ENCODE assay signal across 1 cellular context in the genomic region with DNA sequence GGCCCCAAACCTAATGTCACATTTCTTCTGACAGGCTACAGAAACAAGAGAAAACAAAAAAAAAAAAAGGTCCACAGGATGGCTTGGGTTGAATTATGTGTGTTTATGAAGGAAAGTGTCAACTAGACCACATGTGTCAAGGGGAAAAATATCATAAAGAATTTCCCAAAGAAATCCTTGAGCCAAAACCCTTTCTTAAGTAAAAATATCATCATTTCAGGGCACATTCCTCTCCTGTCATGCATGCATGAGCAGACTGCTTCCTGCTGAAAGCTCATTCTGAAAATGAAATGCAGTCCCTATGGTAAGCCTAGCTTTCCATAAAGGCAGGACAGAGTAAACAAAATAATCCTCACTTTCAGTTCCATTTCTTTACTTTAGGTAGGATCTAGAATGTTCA.
TF ChIP-seq lines count a peak whose summit lies in the region.

No MANE protein-coding gene starts in this region.

TF ChIP-seq in GM23338, 12 proteins besides CTCF, POLR2A, EP300 and RAD21 (continued from another document):
- no peak for TF ChIP-seq STAT1 (IDR thresholded peaks at IDR 0.05; ENCODE audit: unreplicated experiment)
- TF ChIP-seq, protein P1, sequence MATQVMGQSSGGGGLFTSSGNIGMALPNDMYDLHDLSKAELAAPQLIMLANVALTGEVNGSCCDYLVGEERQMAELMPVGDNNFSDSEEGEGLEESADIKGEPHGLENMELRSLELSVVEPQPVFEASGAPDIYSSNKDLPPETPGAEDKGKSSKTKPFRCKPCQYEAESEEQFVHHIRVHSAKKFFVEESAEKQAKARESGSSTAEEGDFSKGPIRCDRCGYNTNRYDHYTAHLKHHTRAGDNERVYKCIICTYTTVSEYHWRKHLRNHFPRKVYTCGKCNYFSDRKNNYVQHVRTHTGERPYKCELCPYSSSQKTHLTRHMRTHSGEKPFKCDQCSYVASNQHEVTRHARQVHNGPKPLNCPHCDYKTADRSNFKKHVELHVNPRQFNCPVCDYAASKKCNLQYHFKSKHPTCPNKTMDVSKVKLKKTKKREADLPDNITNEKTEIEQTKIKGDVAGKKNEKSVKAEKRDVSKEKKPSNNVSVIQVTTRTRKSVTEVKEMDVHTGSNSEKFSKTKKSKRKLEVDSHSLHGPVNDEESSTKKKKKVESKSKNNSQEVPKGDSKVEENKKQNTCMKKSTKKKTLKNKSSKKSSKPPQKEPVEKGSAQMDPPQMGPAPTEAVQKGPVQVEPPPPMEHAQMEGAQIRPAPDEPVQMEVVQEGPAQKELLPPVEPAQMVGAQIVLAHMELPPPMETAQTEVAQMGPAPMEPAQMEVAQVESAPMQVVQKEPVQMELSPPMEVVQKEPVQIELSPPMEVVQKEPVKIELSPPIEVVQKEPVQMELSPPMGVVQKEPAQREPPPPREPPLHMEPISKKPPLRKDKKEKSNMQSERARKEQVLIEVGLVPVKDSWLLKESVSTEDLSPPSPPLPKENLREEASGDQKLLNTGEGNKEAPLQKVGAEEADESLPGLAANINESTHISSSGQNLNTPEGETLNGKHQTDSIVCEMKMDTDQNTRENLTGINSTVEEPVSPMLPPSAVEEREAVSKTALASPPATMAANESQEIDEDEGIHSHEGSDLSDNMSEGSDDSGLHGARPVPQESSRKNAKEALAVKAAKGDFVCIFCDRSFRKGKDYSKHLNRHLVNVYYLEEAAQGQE (IDR thresholded peaks at IDR 0.05; ENCODE audit: unreplicated experiment) = no peak
